In the genomic region with DNA sequence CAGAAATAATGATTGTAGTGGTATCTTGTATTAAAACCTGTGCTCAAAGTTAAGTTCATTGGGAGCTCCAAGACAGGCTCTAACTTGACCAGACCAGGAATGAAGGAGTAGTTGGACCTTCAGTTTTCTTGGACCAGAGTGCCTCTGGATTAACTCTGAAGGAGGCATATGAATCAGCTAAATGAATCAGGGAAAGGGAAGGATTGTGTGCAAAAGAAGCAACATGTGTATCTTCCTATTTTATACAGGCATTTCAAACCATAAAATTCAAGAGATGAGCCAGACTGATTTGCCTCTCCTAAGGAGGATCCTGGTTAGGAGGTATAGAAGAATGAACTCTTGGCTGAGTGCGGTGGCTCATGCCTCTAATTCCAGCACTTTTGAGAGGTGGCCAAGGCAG, we compare ENCODE assay signal across 28 cellular contexts.
DNase-seq lines count a peak whose midpoint lies in the region; ATAC-seq, FAIRE-seq and TF ChIP-seq lines count a peak whose summit lies in the region.
"Had no signal": no experiment of that assay in that cellular context is flagged by ENCODE, and none has a peak within 500 bp of the region (broad histone marks: within the 10 kb centered on the region; RNA-seq: fewer than 3 reads in every experiment).

No MANE protein-coding gene starts in this region.

- no peak for TF ChIP-seq POLR2A in H54 (IDR thresholded peaks at IDR 0.05; ENCODE audit: low read depth, low read length)

- peaks cover 3% of the 10 kb centered on the region for H3K36me3 ChIP-seq in bronchial epithelial cell (ENCODE audit: control insufficient read depth, insufficient read depth, low read length)
- H3K36me3 ChIP-seq: brain microvascular endothelial cell, lower lobe of right lung had no signal

- peak; percentile 16 for ATAC-seq in foreskin keratinocyte
- no peak for ATAC-seq in HG03469 (IDR thresholded peaks at IDR 0.05; ENCODE audit: unreplicated experiment)
- ATAC-seq: activated CD8-positive, alpha-beta T cell treated with anti-CD3 and anti-CD28 coated beads for 36 hours; heart left ventricle; lower lobe of right lung; naive thymus-derived CD8-positive, alpha-beta T cell; Panc1 had no signal

- no peak for TF ChIP-seq CTCF in AG10803 (conservative IDR thresholded peaks at IDR 0.05; ENCODE audit: low read length)
- TF ChIP-seq CTCF in bronchial epithelial cell (IDR thresholded peaks at IDR 0.05; ENCODE audit: insufficient read depth, low read length, severe bottlenecking): no peak
- TF ChIP-seq CTCF in foreskin keratinocyte (conservative IDR thresholded peaks at IDR 0.05): no peak
- no peak for TF ChIP-seq CTCF in dorsolateral prefrontal cortex (IDR thresholded peaks at IDR 0.05 in 54 of 56, conservative IDR thresholded peaks at IDR 0.05 in 2 of 56; ENCODE audit: low read depth in 1 of 56, partially characterized antibody in 56 of 56)

- H3K27ac ChIP-seq in foreskin keratinocyte: no peak overlapping the region
- H3K27ac ChIP-seq in dorsolateral prefrontal cortex: no peak overlapping the region
- H3K27ac ChIP-seq: BLaER1, brain microvascular endothelial cell, heart left ventricle, lower lobe of right lung, sigmoid colon had no signal

- DNase-seq in AG10803 (ENCODE audit: low read depth) (peak; percentile 44), H54 (ENCODE audit: insufficient read length, low spot score) (no peak), bronchial epithelial cell (ENCODE audit: low read depth) (peak; percentile 79), foreskin keratinocyte (peak; percentile 40 to 72), dorsolateral prefrontal cortex (no peak)
- DNase-seq in stimulated activated CD4-positive, alpha-beta T cell treated with anti-CD3 and anti-CD28 coated beads, Interleukin-2, amount 100 ng/mL, for 24 hours: no peak
- DNase-seq: activated CD4-positive, alpha-beta T cell treated with anti-CD3 and anti-CD28 coated beads for 1 hour; activated CD8-positive, alpha-beta memory T cell treated with anti-CD3 and anti-CD28 coated beads, Interleukin-2, amount 50 U/mL, for 48 hours; activated CD8-positive, alpha-beta T cell treated with anti-CD3 and anti-CD28 coated beads for 36 hours; activated naive CD4-positive, alpha-beta T cell treated with anti-CD3 and anti-CD28 coated beads, Interleukin-2, amount 50 U/mL, for 16 hours; amygdala; brain microvascular endothelial cell; HCEC 1CT; heart left ventricle; lower lobe of right lung; naive thymus-derived CD8-positive, alpha-beta T cell; NCI-H1048; NCI-H2107; NCI-H446; NCI-H748 treated with DMSO at 0.1 percent for 48 hours; occipital lobe; SHP77 treated with DMSO at 0.1 percent for 48 hours; sigmoid colon; stimulated activated CD4-positive, alpha-beta T cell treated with anti-CD3 and anti-CD28 coated beads, Interleukin-4, amount 100 ng/mL, for 4 hours had no signal

- intact Hi-C loops in dorsolateral prefrontal cortex (cut with DNase I): loop anchor here in 1 of 2 donors (5.0 kb wide), 1 partner anchor 167 kb away; no protein-coding TSS in a partner anchor

- H3K27me3 ChIP-seq in bronchial epithelial cell (ENCODE audit: control insufficient read depth, insufficient read depth, low read length) (no peaks in the 10 kb centered on the region), foreskin keratinocyte (no peaks in the 10 kb centered on the region), dorsolateral prefrontal cortex (no peaks in the 10 kb centered on the region)
- H3K27me3 ChIP-seq: BLaER1, brain microvascular endothelial cell, heart left ventricle, sigmoid colon had no signal

- peaks cover 8% of the 10 kb centered on the region for H3K4me1 ChIP-seq in foreskin keratinocyte
- H3K4me1 ChIP-seq: BLaER1, heart left ventricle, lower lobe of right lung, sigmoid colon had no signal

- peak; percentile 27 for FAIRE-seq in H54 (lab: Jason Lieb, UNC)
- FAIRE-seq in bronchial epithelial cell (lab: Jason Lieb, UNC): no peak
- FAIRE-seq: endothelial cell of umbilical vein had no signal

- H3K4me3 ChIP-seq in AG10803 (ENCODE audit: low read length): no peak overlapping the region
- no peak overlapping the region for H3K4me3 ChIP-seq in bronchial epithelial cell (ENCODE audit: low read depth, low read length)
- no peak overlapping the region for H3K4me3 ChIP-seq in dorsolateral prefrontal cortex
- H3K4me3 ChIP-seq: BLaER1, heart left ventricle, lower lobe of right lung, sigmoid colon had no signal

Comparison
In these comparisons a context has a peak if more than half of its experiments do, and no peak if none do; other contexts are left out.
1. DNase-seq: peak in AG10803 (single experiment), bronchial epithelial cell (single experiment) and foreskin keratinocyte (2 of 2); none in H54 (single experiment), dorsolateral prefrontal cortex (0 of 10) and stimulated activated CD4-positive, alpha-beta T cell treated with anti-CD3 and anti-CD28 coated beads, Interleukin-2, amount 100 ng/mL, for 24 hours (0 of 2).